1 cellular context compared by ENCODE assay signal in genomic region chr7:44108768-44109750, GRCh38.
TF ChIP-seq lines count a peak whose summit lies in the region.

No MANE protein-coding gene starts in this region.

TF ChIP-seq in HEK293, 187 proteins besides CTCF, POLR2A, EP300 and RAD21 (continued from another document):
- no peak for TF ChIP-seq ZNF48 (tag by site-specific recombination; IDR thresholded peaks at IDR 0.05)
- TF ChIP-seq TCF7L2 (IDR thresholded peaks at IDR 0.05; ENCODE audit: borderline replicate concordance, low read depth, low read length), result no peak
- TF ChIP-seq ZNF394 (tag by site-specific recombination; IDR thresholded peaks at IDR 0.05; ENCODE audit: borderline replicate concordance), result no peak
